Comparison of ENCODE assay signal across 3 cellular contexts in genomic region chr5:93313672-93314071, GRCh38.
"Had no signal": no experiment of that assay in that cellular context is flagged by ENCODE, and none has a peak within 500 bp of the region (broad histone marks: within the 10 kb centered on the region; RNA-seq: fewer than 3 reads in every experiment).

No MANE protein-coding gene starts in this region.

- H3K4me3 ChIP-seq: GM12878 had no signal

- ATAC-seq: GM12878 had no signal

- DNase-seq: GDM1, GF-D8 had no signal
